Comparison of ENCODE assay signal across 15 cellular contexts in the genomic region with DNA sequence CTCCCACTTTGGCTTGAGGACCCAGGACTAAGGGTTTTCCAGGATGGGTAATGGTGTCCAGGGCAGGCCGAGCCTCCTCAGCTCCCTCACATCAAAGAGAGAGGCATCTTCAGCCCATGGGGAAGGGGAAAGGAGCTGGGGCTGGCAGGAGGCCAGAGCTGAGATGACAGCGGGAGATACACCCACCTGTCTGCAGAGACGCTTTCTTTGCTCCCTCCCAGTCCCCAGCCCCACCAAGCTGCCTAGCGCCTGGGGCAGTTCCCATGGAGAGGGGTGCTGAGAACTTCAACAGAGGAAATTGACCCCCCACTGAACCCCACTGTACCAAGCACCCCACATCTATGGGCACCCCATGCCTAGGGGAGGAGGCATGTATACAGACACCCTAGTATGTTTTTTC.
"Had no signal": no experiment of that assay in that cellular context is flagged by ENCODE, and none has a peak within 500 bp of the region (broad histone marks: within the 10 kb centered on the region; RNA-seq: fewer than 3 reads in every experiment).

No MANE protein-coding gene starts in this region.

- H3K27ac ChIP-seq: right lobe of liver, thoracic aorta, uterus had no signal

- H3K9me3 Mint-ChIP-seq: activated naive CD4-positive, alpha-beta T cell treated with anti-CD3 and anti-CD28 coated beads, Interleukin-2, amount 50 U/mL, for 72 hours; brain had no signal

- H3K36me3 Mint-ChIP-seq: activated naive CD4-positive, alpha-beta T cell treated with anti-CD3 and anti-CD28 coated beads, Interleukin-2, amount 50 U/mL, for 72 hours had no signal

- DNase-seq: activated effector memory CD4-positive, alpha-beta T cell treated with anti-CD3 and anti-CD28 coated beads, Interleukin-2, amount 50 U/mL, for 16 hours; activated T-cell treated with anti-CD3 and anti-CD28 coated beads, Interleukin-2, amount 50 U/mL, for 1 hour; amniotic stem cell; esophagus squamous epithelium; foreskin fibroblast; left ventricle myocardium superior; mesenchymal stem cell; stimulated activated CD4-positive, alpha-beta T cell treated with anti-CD3 and anti-CD28 coated beads, Interleukin-2, amount 100 ng/mL, for 48 hours; stimulated activated naive CD8-positive, alpha-beta T cell treated with anti-CD3 and anti-CD28 coated beads, Interleukin-15, Interleukin-2, amounts not matched to agents 100 U/mL and 50 U/mL, for 24 hours; T-helper 2 cell; uterus had no signal

- H3K4me3 Mint-ChIP-seq: brain had no signal

- H3K27ac Mint-ChIP-seq: activated naive CD4-positive, alpha-beta T cell treated with anti-CD3 and anti-CD28 coated beads, Interleukin-2, amount 50 U/mL, for 72 hours had no signal
